1 cellular context compared by ENCODE assay signal in the genomic region with DNA sequence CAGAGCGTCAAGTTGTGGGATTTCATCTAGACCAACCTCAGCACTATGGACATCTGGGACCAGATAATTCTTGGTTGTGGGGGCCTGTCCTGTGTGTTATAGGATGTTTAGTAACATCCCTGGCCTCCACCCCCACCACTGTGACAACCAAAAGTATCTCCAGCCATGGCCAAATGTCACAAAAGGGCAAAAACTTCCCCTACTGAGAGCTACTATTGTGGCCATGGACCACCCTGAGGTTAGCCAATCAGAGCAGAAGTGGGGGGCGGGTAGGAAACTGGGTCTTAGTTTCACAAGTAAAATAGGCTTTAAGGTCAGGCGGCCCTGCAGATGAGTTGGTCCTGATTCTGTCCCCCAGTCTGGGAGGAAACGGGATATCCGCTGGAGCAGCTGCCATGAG.
TF ChIP-seq lines count a peak whose summit lies in the region.

No MANE protein-coding gene starts in this region.

TF ChIP-seq in HEK293, 187 proteins besides CTCF, POLR2A, EP300 and RAD21 (continued from another document):
- TF ChIP-seq, protein P1, sequence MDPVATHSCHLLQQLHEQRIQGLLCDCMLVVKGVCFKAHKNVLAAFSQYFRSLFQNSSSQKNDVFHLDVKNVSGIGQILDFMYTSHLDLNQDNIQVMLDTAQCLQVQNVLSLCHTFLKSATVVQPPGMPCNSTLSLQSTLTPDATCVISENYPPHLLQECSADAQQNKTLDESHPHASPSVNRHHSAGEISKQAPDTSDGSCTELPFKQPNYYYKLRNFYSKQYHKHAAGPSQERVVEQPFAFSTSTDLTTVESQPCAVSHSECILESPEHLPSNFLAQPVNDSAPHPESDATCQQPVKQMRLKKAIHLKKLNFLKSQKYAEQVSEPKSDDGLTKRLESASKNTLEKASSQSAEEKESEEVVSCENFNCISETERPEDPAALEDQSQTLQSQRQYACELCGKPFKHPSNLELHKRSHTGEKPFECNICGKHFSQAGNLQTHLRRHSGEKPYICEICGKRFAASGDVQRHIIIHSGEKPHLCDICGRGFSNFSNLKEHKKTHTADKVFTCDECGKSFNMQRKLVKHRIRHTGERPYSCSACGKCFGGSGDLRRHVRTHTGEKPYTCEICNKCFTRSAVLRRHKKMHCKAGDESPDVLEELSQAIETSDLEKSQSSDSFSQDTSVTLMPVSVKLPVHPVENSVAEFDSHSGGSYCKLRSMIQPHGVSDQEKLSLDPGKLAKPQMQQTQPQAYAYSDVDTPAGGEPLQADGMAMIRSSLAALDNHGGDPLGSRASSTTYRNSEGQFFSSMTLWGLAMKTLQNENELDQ (tag by site-specific recombination; IDR thresholded peaks at IDR 0.05; ENCODE audit: low read depth): no peak
- TF ChIP-seq ZNF354C (tag by site-specific recombination; IDR thresholded peaks at IDR 0.05; ENCODE audit: borderline replicate concordance, low read depth) (no peak), ZNF621 (tag by site-specific recombination; IDR thresholded peaks at IDR 0.05) (no peak), ZNF302 (tag by site-specific recombination; IDR thresholded peaks at IDR 0.05; ENCODE audit: low read depth) (no peak), GLIS2 (tag by site-specific recombination; IDR thresholded peaks at IDR 0.05) (no peak), TRIM28 (IDR thresholded peaks at IDR 0.05; ENCODE audit: borderline replicate concordance, low read length) (no peak), KLF9 (tag by site-specific recombination; IDR thresholded peaks at IDR 0.05; ENCODE audit: low read depth) (no peak), ZNF175 (tag by site-specific recombination; IDR thresholded peaks at IDR 0.05) (no peak)
- TF ChIP-seq, protein P2, sequence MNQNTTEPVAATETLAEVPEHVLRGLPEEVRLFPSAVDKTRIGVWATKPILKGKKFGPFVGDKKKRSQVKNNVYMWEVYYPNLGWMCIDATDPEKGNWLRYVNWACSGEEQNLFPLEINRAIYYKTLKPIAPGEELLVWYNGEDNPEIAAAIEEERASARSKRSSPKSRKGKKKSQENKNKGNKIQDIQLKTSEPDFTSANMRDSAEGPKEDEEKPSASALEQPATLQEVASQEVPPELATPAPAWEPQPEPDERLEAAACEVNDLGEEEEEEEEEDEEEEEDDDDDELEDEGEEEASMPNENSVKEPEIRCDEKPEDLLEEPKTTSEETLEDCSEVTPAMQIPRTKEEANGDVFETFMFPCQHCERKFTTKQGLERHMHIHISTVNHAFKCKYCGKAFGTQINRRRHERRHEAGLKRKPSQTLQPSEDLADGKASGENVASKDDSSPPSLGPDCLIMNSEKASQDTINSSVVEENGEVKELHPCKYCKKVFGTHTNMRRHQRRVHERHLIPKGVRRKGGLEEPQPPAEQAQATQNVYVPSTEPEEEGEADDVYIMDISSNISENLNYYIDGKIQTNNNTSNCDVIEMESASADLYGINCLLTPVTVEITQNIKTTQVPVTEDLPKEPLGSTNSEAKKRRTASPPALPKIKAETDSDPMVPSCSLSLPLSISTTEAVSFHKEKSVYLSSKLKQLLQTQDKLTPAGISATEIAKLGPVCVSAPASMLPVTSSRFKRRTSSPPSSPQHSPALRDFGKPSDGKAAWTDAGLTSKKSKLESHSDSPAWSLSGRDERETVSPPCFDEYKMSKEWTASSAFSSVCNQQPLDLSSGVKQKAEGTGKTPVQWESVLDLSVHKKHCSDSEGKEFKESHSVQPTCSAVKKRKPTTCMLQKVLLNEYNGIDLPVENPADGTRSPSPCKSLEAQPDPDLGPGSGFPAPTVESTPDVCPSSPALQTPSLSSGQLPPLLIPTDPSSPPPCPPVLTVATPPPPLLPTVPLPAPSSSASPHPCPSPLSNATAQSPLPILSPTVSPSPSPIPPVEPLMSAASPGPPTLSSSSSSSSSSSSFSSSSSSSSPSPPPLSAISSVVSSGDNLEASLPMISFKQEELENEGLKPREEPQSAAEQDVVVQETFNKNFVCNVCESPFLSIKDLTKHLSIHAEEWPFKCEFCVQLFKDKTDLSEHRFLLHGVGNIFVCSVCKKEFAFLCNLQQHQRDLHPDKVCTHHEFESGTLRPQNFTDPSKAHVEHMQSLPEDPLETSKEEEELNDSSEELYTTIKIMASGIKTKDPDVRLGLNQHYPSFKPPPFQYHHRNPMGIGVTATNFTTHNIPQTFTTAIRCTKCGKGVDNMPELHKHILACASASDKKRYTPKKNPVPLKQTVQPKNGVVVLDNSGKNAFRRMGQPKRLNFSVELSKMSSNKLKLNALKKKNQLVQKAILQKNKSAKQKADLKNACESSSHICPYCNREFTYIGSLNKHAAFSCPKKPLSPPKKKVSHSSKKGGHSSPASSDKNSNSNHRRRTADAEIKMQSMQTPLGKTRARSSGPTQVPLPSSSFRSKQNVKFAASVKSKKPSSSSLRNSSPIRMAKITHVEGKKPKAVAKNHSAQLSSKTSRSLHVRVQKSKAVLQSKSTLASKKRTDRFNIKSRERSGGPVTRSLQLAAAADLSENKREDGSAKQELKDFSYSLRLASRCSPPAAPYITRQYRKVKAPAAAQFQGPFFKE (tag by site-specific recombination; IDR thresholded peaks at IDR 0.05; ENCODE audit: borderline replicate concordance): no peak
- TF ChIP-seq, protein P3, sequence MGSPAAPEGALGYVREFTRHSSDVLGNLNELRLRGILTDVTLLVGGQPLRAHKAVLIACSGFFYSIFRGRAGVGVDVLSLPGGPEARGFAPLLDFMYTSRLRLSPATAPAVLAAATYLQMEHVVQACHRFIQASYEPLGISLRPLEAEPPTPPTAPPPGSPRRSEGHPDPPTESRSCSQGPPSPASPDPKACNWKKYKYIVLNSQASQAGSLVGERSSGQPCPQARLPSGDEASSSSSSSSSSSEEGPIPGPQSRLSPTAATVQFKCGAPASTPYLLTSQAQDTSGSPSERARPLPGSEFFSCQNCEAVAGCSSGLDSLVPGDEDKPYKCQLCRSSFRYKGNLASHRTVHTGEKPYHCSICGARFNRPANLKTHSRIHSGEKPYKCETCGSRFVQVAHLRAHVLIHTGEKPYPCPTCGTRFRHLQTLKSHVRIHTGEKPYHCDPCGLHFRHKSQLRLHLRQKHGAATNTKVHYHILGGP (tag by site-specific recombination; IDR thresholded peaks at IDR 0.05): no peak
TF ChIP-seq in HEK293: peak in this region for 0.
